Comparison of ENCODE assay signal across 3 cellular contexts in genomic region chr4:66956852-66957251, GRCh38.
"Had no signal": no experiment of that assay in that cellular context is flagged by ENCODE, and none has a peak within 500 bp of the region (broad histone marks: within the 10 kb centered on the region; RNA-seq: fewer than 3 reads in every experiment).

No MANE protein-coding gene starts in this region.

- ATAC-seq: GM12878 had no signal

- DNase-seq: GDM1, GF-D8 had no signal

- H3K4me3 ChIP-seq: GM12878 had no signal
